ENCODE assay signal across 10 cellular contexts in the genomic region with DNA sequence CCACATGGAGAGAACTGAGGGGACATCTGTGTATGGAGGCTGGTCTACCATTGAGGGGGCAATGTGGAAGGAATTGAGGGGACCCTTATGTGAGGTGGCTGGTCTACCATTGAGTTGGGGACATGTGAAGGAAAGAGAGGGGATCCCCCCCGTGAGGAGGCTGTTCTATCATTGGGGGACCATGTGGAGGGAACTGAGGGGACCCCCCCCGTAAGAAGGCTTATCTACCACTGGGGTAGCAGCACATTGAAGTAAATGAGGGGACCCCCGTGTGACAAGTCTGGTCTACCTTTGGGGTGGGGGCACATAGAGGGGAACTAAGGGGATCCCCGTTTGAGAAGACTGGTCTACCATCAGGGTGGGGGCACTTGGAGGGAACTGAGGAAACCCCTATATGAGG.
"Had no signal": no experiment of that assay in that cellular context is flagged by ENCODE, and none has a peak within 500 bp of the region (broad histone marks: within the 10 kb centered on the region; RNA-seq: fewer than 3 reads in every experiment).

No MANE protein-coding gene starts in this region.

- H3K36me3 ChIP-seq: cardiac muscle cell, thyroid gland had no signal

- H3K27ac ChIP-seq: cardiac muscle cell, foreskin keratinocyte, skin epidermis, thyroid gland had no signal

- ATAC-seq: activated CD4-positive, CD25-positive, alpha-beta regulatory T cell treated with anti-CD3 and anti-CD28 coated beads, Interleukin-2, amount 50 U/mL, for 24 hours; activated naive CD8-positive, alpha-beta T cell treated with anti-CD3 and anti-CD28 coated beads, Interleukin-2, amount 50 U/mL, for 24 hours; foreskin keratinocyte; left lobe of liver had no signal

- H3K9me3 ChIP-seq: thyroid gland had no signal

- H3K27ac Mint-ChIP-seq: activated naive CD8-positive, alpha-beta T cell treated with anti-CD3 and anti-CD28 coated beads, Interleukin-2, amount 50 U/mL, for 24 hours; nephron had no signal

- H3K27me3 ChIP-seq: cardiac muscle cell, foreskin keratinocyte, thyroid gland had no signal

- H3K4me3 ChIP-seq: cardiac muscle cell, skin epidermis, thyroid gland had no signal

- H3K4me1 Mint-ChIP-seq: activated naive CD8-positive, alpha-beta T cell treated with anti-CD3 and anti-CD28 coated beads, Interleukin-2, amount 50 U/mL, for 24 hours; nephron had no signal

- H3K4me3 Mint-ChIP-seq: activated naive CD8-positive, alpha-beta T cell treated with anti-CD3 and anti-CD28 coated beads, Interleukin-2, amount 50 U/mL, for 24 hours; nephron had no signal

- DNase-seq: activated gamma-delta T cell; activated naive CD8-positive, alpha-beta T cell treated with anti-CD3 and anti-CD28 coated beads, Interleukin-2, amount 50 U/mL, for 24 hours; activated T-cell treated with anti-CD3 and anti-CD28 coated beads, Interleukin-2, amount 50 U/mL, for 1 hour; foreskin keratinocyte; thyroid gland had no signal

- H3K4me1 ChIP-seq: foreskin keratinocyte, thyroid gland had no signal
